In the genomic region with DNA sequence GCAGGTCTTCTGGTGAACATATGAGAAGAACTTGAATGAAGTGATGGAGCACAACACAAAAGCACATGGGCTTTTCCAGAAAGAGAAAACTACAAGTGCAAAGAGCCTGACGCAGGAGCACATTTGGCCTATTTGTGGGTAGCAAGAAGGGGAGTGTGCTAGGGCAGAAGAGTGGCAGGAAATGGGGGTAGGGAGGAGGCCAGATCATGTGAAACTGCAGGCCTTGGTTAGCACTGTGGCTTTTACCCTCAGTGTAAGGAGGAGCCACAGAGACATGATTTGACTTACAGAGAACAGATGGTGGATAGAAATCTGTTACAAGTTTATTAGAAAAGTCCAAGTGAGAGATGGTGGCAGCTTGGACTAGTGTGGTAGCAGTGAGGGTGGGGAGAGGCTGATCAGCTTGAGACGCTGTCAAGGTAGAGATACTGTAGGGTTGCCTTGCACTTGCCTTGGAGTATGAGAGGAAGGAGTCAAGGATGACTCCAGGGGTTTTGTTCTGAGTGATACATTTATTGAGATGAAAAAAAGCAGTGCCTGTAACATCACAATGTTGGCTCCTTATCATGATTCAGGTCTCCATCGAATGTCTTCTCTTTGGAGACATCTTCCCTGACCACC, we compare ENCODE assay signal across 8 cellular contexts.
DNase-seq lines count a peak whose midpoint lies in the region; ATAC-seq, FAIRE-seq and TF ChIP-seq lines count a peak whose summit lies in the region.

No MANE protein-coding gene starts in this region.

- H3K9me3 Mint-ChIP-seq in endodermal cell = peaks cover 16% of the 10 kb centered on the region

- FAIRE-seq in H54 (lab: Jason Lieb, UNC) = no peak

- ATAC-seq in GM18502 (IDR thresholded peaks at IDR 0.05; ENCODE audit: poor library complexity, unreplicated experiment) = peak; percentile 100
- peak; percentile 98 for ATAC-seq in HG02642 (IDR thresholded peaks at IDR 0.05; ENCODE audit: poor library complexity, unreplicated experiment)

- H3K9ac ChIP-seq in endodermal cell (ENCODE audit: extremely low read depth, low read length, poor library complexity, severe bottlenecking) = no peak overlapping the region

- no peaks in the 10 kb centered on the region for H3K27me3 ChIP-seq in endodermal cell (ENCODE audit: control insufficient read depth, insufficient read depth, low read length, poor library complexity, severe bottlenecking)

- peaks cover 11% of the 10 kb centered on the region for H3K9me3 ChIP-seq in endodermal cell (ENCODE audit: control insufficient read depth, low read length)

- TF ChIP-seq CTCF in endodermal cell (conservative IDR thresholded peaks at IDR 0.05) = no peak

- H3K4me3 ChIP-seq in endodermal cell (ENCODE audit: low read length) = no peak overlapping the region

- peak in 3 of 5 experiments; percentile 3 to 96 (median 81) for DNase-seq in T-helper 2 cell
- no peak for DNase-seq in endodermal cell
- no peak for DNase-seq in NAMALWA (ENCODE audit: low spot score)
- DNase-seq in H54 (ENCODE audit: insufficient read length, low spot score) = no peak
- no peak for DNase-seq in AG08396 (ENCODE audit: low spot score)
- DNase-seq in HuH-7 (ENCODE audit: low spot score) = no peak

- no peak overlapping the region for H3K27ac ChIP-seq in endodermal cell (ENCODE audit: low read depth, low read length)

- peaks cover 3% of the 10 kb centered on the region for H3K36me3 Mint-ChIP-seq in endodermal cell (ENCODE audit: low read depth)

- peaks cover 5% of the 10 kb centered on the region for H3K4me1 ChIP-seq in endodermal cell (ENCODE audit: control insufficient read depth, insufficient read depth, low read length)

- WGBS in endodermal cell (ENCODE audit: insufficient coverage in 1 of 2, insufficient read length in 1 of 2), 2 experiments = 90 to 92% methylated on average over 2 to 3 of the region's 3 CpGs

- no peak overlapping the region for H3K4me3 Mint-ChIP-seq in endodermal cell

- H3K4me1 Mint-ChIP-seq in endodermal cell = peaks cover 9% of the 10 kb centered on the region

- peak overlapping the region; percentile 31 for H3K27ac Mint-ChIP-seq in endodermal cell

- H3K36me3 ChIP-seq in endodermal cell (ENCODE audit: control insufficient read depth, insufficient read depth, low read length) = no peaks in the 10 kb centered on the region

- no peak for TF ChIP-seq POLR2A in H54 (IDR thresholded peaks at IDR 0.05; ENCODE audit: low read depth, low read length)

- H3K27me3 Mint-ChIP-seq in endodermal cell (ENCODE audit: insufficient read depth) = no peaks in the 10 kb centered on the region

Comparison
In these comparisons a context has a peak if more than half of its experiments do, and no peak if none do; other contexts are left out.
1. DNase-seq: peak in T-helper 2 cell (3 of 5); none in endodermal cell (single experiment), NAMALWA (single experiment), H54 (single experiment), AG08396 (single experiment) and HuH-7 (single experiment).